8 cellular contexts compared by ENCODE assay signal in the genomic region with DNA sequence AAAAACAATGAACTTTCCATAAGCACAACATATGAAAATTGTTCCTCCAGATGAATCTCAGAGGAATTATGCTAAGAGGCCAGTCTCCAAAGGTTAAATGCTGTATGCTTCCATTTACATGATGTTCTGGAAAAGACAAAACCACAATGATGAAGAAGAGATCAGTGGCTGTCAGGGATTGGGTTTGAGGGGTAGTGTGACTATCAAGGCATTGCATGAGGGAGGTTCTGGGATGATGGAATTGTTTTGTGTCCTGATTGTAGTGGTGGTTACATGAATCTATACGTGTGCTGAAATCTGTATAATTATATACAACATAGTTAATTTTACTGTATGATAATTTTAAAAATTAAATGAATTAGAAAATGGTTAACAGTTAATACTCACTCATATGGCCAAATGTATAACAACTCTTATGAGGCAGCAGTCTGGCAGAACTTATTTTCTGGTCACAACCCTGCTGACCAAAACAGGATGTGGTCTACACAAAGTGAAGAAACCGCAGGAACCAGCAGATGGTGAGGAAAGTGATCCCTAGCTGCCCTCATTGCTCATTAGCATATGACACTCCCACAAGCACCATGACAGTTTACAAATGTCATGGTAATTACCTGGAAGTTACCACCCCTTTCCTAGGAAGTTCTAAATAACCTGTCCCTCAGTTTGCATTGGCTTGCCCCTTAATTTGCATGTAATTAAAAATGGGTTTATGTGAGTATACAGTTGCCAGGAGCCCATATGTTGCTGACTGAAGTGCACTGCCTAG. TPM values are rescaled to one million over a fixed set of nuclear protein-coding genes. Genes with fewer than 3 reads are reported as not detected.
DNase-seq lines count a peak whose midpoint lies in the region; ATAC-seq lines count a peak whose summit lies in the region.

No MANE protein-coding gene starts in this region.

- no peaks in the 10 kb centered on the region for H3K36me3 Mint-ChIP-seq in CD4-positive, CD25-positive, alpha-beta regulatory T cell

- peaks cover 13 to 29% (median 25%) of the 10 kb centered on the region in 4 donors for H3K4me1 Mint-ChIP-seq in CD4-positive, CD25-positive, alpha-beta regulatory T cell

- H3K27me3 ChIP-seq in CD4-positive, CD25-positive, alpha-beta regulatory T cell (ENCODE audit: control insufficient read depth, insufficient read depth, low read length): no peaks in the 10 kb centered on the region
- H3K27me3 ChIP-seq in thymus (ENCODE audit: control insufficient read depth, insufficient read depth): no peaks in the 10 kb centered on the region

- WGBS in thymus: 4% methylated on average over 2 of the region's 2 CpGs

- peak; percentile 29 to 94 (median 61) for DNase-seq in CD4-positive, CD25-positive, alpha-beta regulatory T cell
- DNase-seq in OCI-M2 (lab: John Stamatoyannopoulos, UW; ENCODE audit: unreplicated experiment) (peak; percentile 79), left colon (peak in 1 of 2 donors; percentile 35), mesenteric fat pad (ENCODE audit: low spot score) (no peak)
- peak; percentile 16 for DNase-seq in activated T-helper 9 cell treated with anti-CD3 and anti-CD28 coated beads, Interleukin-2, amount 50 U/mL, for 16 hours (ENCODE audit: low read depth)

- H3K27ac Mint-ChIP-seq in CD4-positive, CD25-positive, alpha-beta regulatory T cell: peak overlapping the region in 1 of 3 donors; percentile 10

- intact Hi-C loops in left colon (cut with DNase I, micrococcal nuclease): loop anchor here (5.0 kb wide), 1 partner anchor 122 kb away; no protein-coding TSS in a partner anchor

- peaks cover 14% of the 10 kb centered on the region for H3K4me1 ChIP-seq in CD4-positive, CD25-positive, alpha-beta regulatory T cell (ENCODE audit: control insufficient read depth, insufficient read depth, low read length, poor library complexity, severe bottlenecking)
- H3K4me1 ChIP-seq in thymus (ENCODE audit: control insufficient read depth, insufficient read depth, low read length): peaks cover 12% of the 10 kb centered on the region

- H3K9me3 Mint-ChIP-seq in CD4-positive, CD25-positive, alpha-beta regulatory T cell: no peaks in the 10 kb centered on the region

- H3K4me3 Mint-ChIP-seq in CD4-positive, CD25-positive, alpha-beta regulatory T cell: peak overlapping the region in 1 of 4 donors; percentile 36

- peak overlapping the region; percentile 55 for H3K4me3 ChIP-seq in CD4-positive, CD25-positive, alpha-beta regulatory T cell (ENCODE audit: low read depth, low read length)
- H3K4me3 ChIP-seq in thymus (ENCODE audit: low read length): peak overlapping the region; percentile 14

- H3K27me3 Mint-ChIP-seq in CD4-positive, CD25-positive, alpha-beta regulatory T cell: peaks cover 4% of the 10 kb centered on the region

- ATAC-seq in CD4-positive, CD25-positive, alpha-beta regulatory T cell (ENCODE audit: low read depth in 2 of 2): peak; percentile 78 to 79
- ATAC-seq in GM19035 (IDR thresholded peaks at IDR 0.05; ENCODE audit: unreplicated experiment): peak; percentile 88
- peak; percentile 87 for ATAC-seq in HG03139 (IDR thresholded peaks at IDR 0.05; ENCODE audit: unreplicated experiment)
- peak; percentile 7 for ATAC-seq in left colon

- H3K36me3 ChIP-seq in CD4-positive, CD25-positive, alpha-beta regulatory T cell (ENCODE audit: control insufficient read depth, insufficient read depth, low read length): no peaks in the 10 kb centered on the region
- no peaks in the 10 kb centered on the region for H3K36me3 ChIP-seq in thymus (ENCODE audit: control insufficient read depth, insufficient read depth)

- no peaks in the 10 kb centered on the region for H3K9me3 ChIP-seq in CD4-positive, CD25-positive, alpha-beta regulatory T cell (ENCODE audit: control insufficient read depth in 2 of 2, low read length in 2 of 2)
- H3K9me3 ChIP-seq in thymus (ENCODE audit: control insufficient read depth): no peaks in the 10 kb centered on the region

- H3K27ac ChIP-seq in CD4-positive, CD25-positive, alpha-beta regulatory T cell (ENCODE audit: insufficient read depth, low read length, poor library complexity, severe bottlenecking): no peak overlapping the region
- no peak overlapping the region for H3K27ac ChIP-seq in thymus (ENCODE audit: low read depth)

RNA-seq across cellular contexts. Expression of gene NSFL1C, which starts 31.9 kb away (rescaled TPM):
- 64.0 TPM for total RNA-seq in CD4-positive, CD25-positive, alpha-beta regulatory T cell
- polyA plus RNA-seq in CD4-positive, CD25-positive, alpha-beta regulatory T cell: 10 to 100 TPM; 80.4 to 95.8 (median 91.2) TPM
- 10 to 100 TPM; 61.6 to 81.5 TPM for total RNA-seq in left colon
- 48.0 TPM for polyA plus RNA-seq in thymus
- 78.6 TPM for total RNA-seq in mesenteric fat pad

RNA-seq across cellular contexts. Expression of gene FKBP1A, which starts 41.9 kb away (rescaled TPM):
- total RNA-seq in CD4-positive, CD25-positive, alpha-beta regulatory T cell: 84.3 TPM
- polyA plus RNA-seq in CD4-positive, CD25-positive, alpha-beta regulatory T cell: 10 to 100 TPM; 49.1 to 72.4 (median 59.4) TPM
- total RNA-seq in left colon (100 to 1,000 TPM; 259 to 309 TPM), mesenteric fat pad (384 TPM)
- 223 TPM for polyA plus RNA-seq in thymus

RNA-seq across cellular contexts. Expression of gene SIRPB2, which starts 56.5 kb away (rescaled TPM):
- total RNA-seq in CD4-positive, CD25-positive, alpha-beta regulatory T cell: not detected
- polyA plus RNA-seq in CD4-positive, CD25-positive, alpha-beta regulatory T cell: under 1 TPM in 1 of 4 donors, not detected in 3; 0.10 TPM
- total RNA-seq in left colon (1 to 10 TPM; 1.1 to 2.4 TPM), mesenteric fat pad (25.5 TPM)
- 1.7 TPM for polyA plus RNA-seq in thymus

Comparison
In these comparisons a context has a peak if more than half of its experiments do, and no peak if none do; other contexts are left out.
1. ATAC-seq: peak in every context shown above with its lines; median percentile 88 in GM19035; 87 in HG03139; 78 in CD4-positive, CD25-positive, alpha-beta regulatory T cell; 7 in left colon.